13 cellular contexts compared by ENCODE assay signal in the genomic region with DNA sequence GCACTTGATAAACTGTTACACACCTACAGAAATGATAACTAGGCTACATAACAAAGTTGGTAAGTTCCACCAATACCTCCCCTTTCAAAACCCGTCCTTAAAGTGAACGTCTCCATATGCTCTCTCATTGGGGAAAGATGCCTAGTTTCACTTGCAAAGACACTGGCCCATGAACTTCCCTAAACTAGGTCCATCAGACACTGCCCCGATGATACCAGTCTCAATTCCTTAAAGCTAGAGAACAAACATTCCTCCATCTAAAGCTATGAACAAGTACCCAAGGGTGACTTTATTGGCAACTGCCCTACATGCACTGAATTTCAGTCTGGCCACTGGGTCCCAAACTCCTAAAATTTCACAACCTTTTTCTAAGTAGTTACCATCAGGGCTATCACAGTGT. TPM values are rescaled to one million over a fixed set of nuclear protein-coding genes. Genes with fewer than 3 reads are reported as not detected.
DNase-seq lines count a peak whose midpoint lies in the region; ATAC-seq, FAIRE-seq and TF ChIP-seq lines count a peak whose summit lies in the region.
"Had no signal": no experiment of that assay in that cellular context is flagged by ENCODE, and none has a peak within 500 bp of the region (broad histone marks: within the 10 kb centered on the region; RNA-seq: fewer than 3 reads in every experiment).

No MANE protein-coding gene starts in this region.

- no peak for TF ChIP-seq POLR2A in GM12892 (IDR thresholded peaks at IDR 0.05; ENCODE audit: low read depth, low read length)

- peak overlapping the region; percentile 34 to 82 for H3K27ac Mint-ChIP-seq in T-cell

- H3K27me3 ChIP-seq in BLaER1 = no peaks in the 10 kb centered on the region

- POLR2A ChIA-PET in T-cell (lab: Charles Lee) = interaction anchor here (0.5 to 0.6 kb wide), 2 partner anchors 28 to 1607 kb away, joined by 3 read pairs; no protein-coding TSS in a partner anchor

- H3K36me3 Mint-ChIP-seq in T-cell = peaks cover 26% of the 10 kb centered on the region

- peaks cover 92% of the 10 kb centered on the region in 3 donors for H3K4me1 Mint-ChIP-seq in T-cell

- CTCF ChIA-PET in T-cell (lab: Charles Lee) = no interaction called here

- intact Hi-C loops in posterior vena cava (cut with DNase I) = no loop called here

- peaks cover 38% of the 10 kb centered on the region for H3K4me1 ChIP-seq in BLaER1

- peak overlapping the region; percentile 2 to 22 (median 4) for H3K4me3 Mint-ChIP-seq in T-cell

- ATAC-seq in T-cell (replicated peaks in 1 of 4) (no peak), GM21360 (IDR thresholded peaks at IDR 0.05; ENCODE audit: unreplicated experiment) (no peak)
- ATAC-seq: stimulated activated naive CD8-positive, alpha-beta T cell treated with anti-CD3 and anti-CD28 coated beads, Interleukin-15, amount 100 ng/mL, for 72 hours had no signal

- no peak overlapping the region for H3K27ac ChIP-seq in BLaER1

- no peak for DNase-seq in GM12892 (ENCODE audit: insufficient read length)
- no peak for DNase-seq in T-cell
- peak; percentile 57 for DNase-seq in medulla oblongata (ENCODE audit: extremely low spot score)
- no peak for DNase-seq in NCI-H510A (lab: John Stamatoyannopoulos, UW)
- no peak for DNase-seq in posterior vena cava (ENCODE audit: low spot score)
- DNase-seq in stimulated activated naive CD4-positive, alpha-beta T cell (lab: John Stamatoyannopoulos, UW) = no peak
- DNase-seq: activated CD4-positive, CD25-positive, alpha-beta regulatory T cell; DMS79; mesendoderm; OCI-M1; stimulated activated naive CD8-positive, alpha-beta T cell treated with anti-CD3 and anti-CD28 coated beads, Interleukin-15, amount 100 ng/mL, for 72 hours had no signal

- H3K4me2 ChIP-seq in BLaER1 = peak overlapping the region; percentile 28; the same call in 1 of the 2 replicates

- peaks cover 22% of the 10 kb centered on the region for H3K36me3 ChIP-seq in BLaER1

- no peaks in the 10 kb centered on the region for H3K9me3 Mint-ChIP-seq in T-cell
- H3K9me3 Mint-ChIP-seq: stimulated activated naive CD8-positive, alpha-beta T cell treated with anti-CD3 and anti-CD28 coated beads, Interleukin-15, amount 100 ng/mL, for 72 hours had no signal

- peak; percentile 87 for FAIRE-seq in GM12892 (lab: Jason Lieb, UNC)

- peaks cover 98% of the 10 kb centered on the region for H4K20me1 ChIP-seq in BLaER1

- no peaks in the 10 kb centered on the region for H3K9me3 ChIP-seq in BLaER1

- no peak overlapping the region for H3K9ac ChIP-seq in BLaER1

- no peak overlapping the region for H3K4me3 ChIP-seq in BLaER1

- H3K27me3 Mint-ChIP-seq in T-cell = no peaks in the 10 kb centered on the region
- H3K27me3 Mint-ChIP-seq: stimulated activated naive CD8-positive, alpha-beta T cell treated with anti-CD3 and anti-CD28 coated beads, Interleukin-15, amount 100 ng/mL, for 72 hours had no signal

RNA-seq across cellular contexts. Expression of a gene that starts 39.9 kb away (rescaled TPM):
- polyA plus RNA-seq in GM12892 (2012; ENCODE audit: missing spikeins) = 7.0 TPM
- total RNA-seq in T-cell (10 to 100 TPM; 73.0 to 89.1 (median 84.5) TPM), posterior vena cava (10 to 100 TPM; 34.4 to 42.5 TPM)
